Comparison of ENCODE assay signal across 24 cellular contexts in the genomic region with DNA sequence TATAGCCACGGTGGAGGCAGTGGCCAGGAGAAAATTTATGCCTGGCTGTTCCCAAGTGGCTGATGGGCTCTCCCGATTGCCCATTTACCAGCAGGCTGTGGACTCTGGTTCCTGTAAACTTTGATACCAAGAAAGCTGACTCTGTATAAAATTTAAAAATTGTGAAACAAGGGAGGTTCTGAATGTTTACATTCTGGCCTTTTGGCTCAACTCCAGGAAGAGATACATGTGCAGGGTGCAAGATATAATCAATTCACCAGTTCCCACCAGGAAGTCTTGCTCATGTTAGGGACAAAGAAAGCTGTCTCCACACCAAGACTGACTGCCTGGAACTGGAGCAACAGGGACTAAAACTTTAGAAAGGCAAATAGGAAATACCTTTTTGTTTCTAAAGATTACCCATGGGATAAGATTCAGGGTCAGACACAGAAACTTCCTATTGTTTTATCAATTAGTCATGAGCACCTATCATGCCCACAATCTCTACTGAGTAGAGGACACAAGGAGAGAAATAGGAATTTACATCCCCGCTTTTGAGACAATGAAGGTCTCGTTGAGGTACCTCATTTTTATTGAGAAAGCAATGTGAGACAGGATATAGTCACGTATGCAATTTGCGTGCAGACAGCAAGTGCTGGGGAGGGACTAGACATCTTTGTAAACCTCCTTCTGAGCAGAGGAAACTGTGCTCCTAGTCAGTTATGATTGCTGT.
DNase-seq lines count a peak whose midpoint lies in the region; ATAC-seq and TF ChIP-seq lines count a peak whose summit lies in the region.
"Had no signal": no experiment of that assay in that cellular context is flagged by ENCODE, and none has a peak within 500 bp of the region (broad histone marks: within the 10 kb centered on the region; RNA-seq: fewer than 3 reads in every experiment).

No MANE protein-coding gene starts in this region.

- TF ChIP-seq POLR2A in breast epithelium (IDR thresholded peaks at IDR 0.05) = no peak

- POLR2A ChIA-PET in MCF 10A (lab: Yijun Ruan, JAX) = no interaction called here

- no peak for TF ChIP-seq CTCF in MCF 10A (IDR thresholded peaks at IDR 0.05; ENCODE audit: unreplicated experiment)
- TF ChIP-seq CTCF in breast epithelium (IDR thresholded peaks at IDR 0.05) = no peak
- no peak for TF ChIP-seq CTCF in choroid plexus epithelial cell (conservative IDR thresholded peaks at IDR 0.05; ENCODE audit: low read depth, low read length)
- TF ChIP-seq CTCF in upper lobe of right lung (IDR thresholded peaks at IDR 0.05) = no peak
- no peak for TF ChIP-seq CTCF in smooth muscle cell (IDR thresholded peaks at IDR 0.05; ENCODE audit: borderline replicate concordance, insufficient read depth, poor library complexity, severe bottlenecking)

- H3K4me1 ChIP-seq in breast epithelium (no peaks in the 10 kb centered on the region), upper lobe of right lung (peaks cover 3% of the 10 kb centered on the region), smooth muscle cell (ENCODE audit: low read depth) (no peaks in the 10 kb centered on the region)
- H3K4me1 ChIP-seq: gastrocnemius medialis, prostate gland, spleen had no signal

- H3K27ac ChIP-seq in breast epithelium (no peak overlapping the region), upper lobe of right lung (no peak overlapping the region), smooth muscle cell (ENCODE audit: low read depth) (no peak overlapping the region)
- H3K27ac ChIP-seq: gastrocnemius medialis, prostate gland, spleen had no signal

- H3K4me3 ChIP-seq in breast epithelium = no peak overlapping the region
- no peak overlapping the region for H3K4me3 ChIP-seq in choroid plexus epithelial cell (ENCODE audit: low read depth, low read length)
- H3K4me3 ChIP-seq in upper lobe of right lung = no peak overlapping the region
- no peak overlapping the region for H3K4me3 ChIP-seq in smooth muscle cell
- H3K4me3 ChIP-seq: gastrocnemius medialis, prostate gland, spleen had no signal

- H4K20me1 ChIP-seq in smooth muscle cell (ENCODE audit: low read depth) = no peaks in the 10 kb centered on the region

- DNase-seq in MCF 10A (ENCODE audit: unreplicated experiment) = peak; percentile 40
- DNase-seq in breast epithelium (ENCODE audit: low spot score in 2 of 2) = no peak
- peak; percentile 41 for DNase-seq in choroid plexus epithelial cell (ENCODE audit: low read depth)
- peak; percentile 26 for DNase-seq in kidney tubule cell (ENCODE audit: low spot score)
- no peak for DNase-seq in upper lobe of right lung
- no peak for DNase-seq in stimulated activated CD4-positive, alpha-beta T cell treated with anti-CD3 and anti-CD28 coated beads, Interleukin-4, amount 100 ng/mL, for 1 hour
- DNase-seq in smooth muscle cell (lab: John Stamatoyannopoulos, UW; ENCODE audit: unreplicated experiment) = no peak
- DNase-seq in stimulated activated CD4-positive, alpha-beta T cell treated with anti-CD3 and anti-CD28 coated beads, Interleukin-2, amount 100 ng/mL, for 24 hours = no peak
- DNase-seq: 8988T; activated CD4-positive, alpha-beta T cell treated with anti-CD3 and anti-CD28 coated beads for 36 hours; activated naive CD8-positive, alpha-beta T cell treated with anti-CD3 and anti-CD28 coated beads for 36 hours; activated T-cell treated with anti-CD3 and anti-CD28 coated beads, Interleukin-2, amount 50 U/mL, for 72 hours; DMS79 treated with DMSO at 0.1 percent for 48 hours; gastrocnemius medialis; kidney glomerular epithelial cell; NCI-H1417; NCI-H510A treated with DMSO at 0.1 percent for 48 hours; Right ventricle myocardium superior; spleen; T-cell had no signal

- intact Hi-C loops in MCF 10A (cut with micrococcal nuclease) = no loop called here
- intact Hi-C loops in breast epithelium (cut with DNase I; ENCODE audit: low total_unique reads) = no loop called here
- intact Hi-C loops in upper lobe of right lung (cut with DNase I) = no loop called here

- no peaks in the 10 kb centered on the region for H3K27me3 ChIP-seq in breast epithelium
- no peaks in the 10 kb centered on the region for H3K27me3 ChIP-seq in upper lobe of right lung
- H3K27me3 ChIP-seq in smooth muscle cell (ENCODE audit: low read depth) = no peaks in the 10 kb centered on the region
- H3K27me3 ChIP-seq: gastrocnemius medialis, spleen had no signal

- H3K27me3 Mint-ChIP-seq in MCF 10A (ENCODE audit: insufficient read depth, unreplicated experiment) = no peaks in the 10 kb centered on the region
- H3K27me3 Mint-ChIP-seq: activated naive CD8-positive, alpha-beta T cell treated with anti-CD3 and anti-CD28 coated beads for 36 hours; dendritic cell treated with granulocyte-macrophage colony-stimulating factor and Interleukin-4, amounts not matched to agents 40 ng/mL and 50 ng/mL, for 4 days had no signal

- H3K9ac ChIP-seq in smooth muscle cell (ENCODE audit: low read depth) = no peak overlapping the region

- no peak overlapping the region for H3K4me3 Mint-ChIP-seq in MCF 10A (ENCODE audit: unreplicated experiment)
- H3K4me3 Mint-ChIP-seq: activated CD4-positive, alpha-beta T cell treated with anti-CD3 and anti-CD28 coated beads for 36 hours; activated naive CD8-positive, alpha-beta T cell treated with anti-CD3 and anti-CD28 coated beads for 36 hours; activated T-cell treated with anti-CD3 and anti-CD28 coated beads, Interleukin-2, amount 50 U/mL, for 72 hours; brain; dendritic cell treated with granulocyte-macrophage colony-stimulating factor and Interleukin-4, amounts not matched to agents 40 ng/mL and 50 ng/mL, for 4 days; neural crest cell; T-cell had no signal

- H3K27ac Mint-ChIP-seq in MCF 10A (ENCODE audit: low read depth, unreplicated experiment) = no peak overlapping the region
- H3K27ac Mint-ChIP-seq: activated CD4-positive, alpha-beta T cell treated with anti-CD3 and anti-CD28 coated beads for 36 hours; activated naive CD8-positive, alpha-beta T cell treated with anti-CD3 and anti-CD28 coated beads for 36 hours; activated T-cell treated with anti-CD3 and anti-CD28 coated beads, Interleukin-2, amount 50 U/mL, for 72 hours; dendritic cell treated with granulocyte-macrophage colony-stimulating factor and Interleukin-4, amounts not matched to agents 40 ng/mL and 50 ng/mL, for 4 days; T-cell had no signal

- no peak overlapping the region for H3K4me2 ChIP-seq in smooth muscle cell

- H2AFZ ChIP-seq in smooth muscle cell (ENCODE audit: low read depth) = no peak overlapping the region

- CTCF ChIA-PET in MCF 10A (lab: Yijun Ruan, JAX) = interaction anchor here (1.1 kb wide), 1 partner anchor 12 kb away, joined by 3 read pairs; no protein-coding TSS in a partner anchor

- H3K36me3 Mint-ChIP-seq in MCF 10A (ENCODE audit: insufficient read depth, unreplicated experiment) = no peaks in the 10 kb centered on the region
- H3K36me3 Mint-ChIP-seq: activated naive CD8-positive, alpha-beta T cell treated with anti-CD3 and anti-CD28 coated beads for 36 hours; brain; T-cell had no signal

- ATAC-seq in upper lobe of right lung = peak; percentile 57
- ATAC-seq: activated CD4-positive, alpha-beta T cell treated with anti-CD3 and anti-CD28 coated beads for 36 hours; activated T-cell treated with anti-CD3 and anti-CD28 coated beads, Interleukin-2, amount 50 U/mL, for 72 hours; gastrocnemius medialis; T-cell had no signal

- H3K4me1 Mint-ChIP-seq in MCF 10A (ENCODE audit: insufficient read depth, unreplicated experiment) = peaks cover 23% of the 10 kb centered on the region
- H3K4me1 Mint-ChIP-seq: activated naive CD8-positive, alpha-beta T cell treated with anti-CD3 and anti-CD28 coated beads for 36 hours; brain; neural crest cell had no signal

- H3K36me3 ChIP-seq in breast epithelium = no peaks in the 10 kb centered on the region
- H3K36me3 ChIP-seq in upper lobe of right lung = no peaks in the 10 kb centered on the region
- H3K36me3 ChIP-seq in smooth muscle cell (ENCODE audit: low read depth) = no peaks in the 10 kb centered on the region
- H3K36me3 ChIP-seq: gastrocnemius medialis, prostate gland, spleen had no signal

- no peaks in the 10 kb centered on the region for H3K9me3 ChIP-seq in breast epithelium
- no peaks in the 10 kb centered on the region for H3K9me3 ChIP-seq in upper lobe of right lung
- no peaks in the 10 kb centered on the region for H3K9me3 ChIP-seq in smooth muscle cell (replicated peaks; ENCODE audit: low read depth)
- H3K9me3 ChIP-seq: gastrocnemius medialis, prostate gland, spleen had no signal

- H3F3A ChIP-seq in smooth muscle cell (ENCODE audit: low read depth) = peaks cover 9% of the 10 kb centered on the region

- no TSS peak for BruUV-seq in MCF 10A (replicated peaks; lab: Mats Ljungman, UMichigan)

- WGBS in smooth muscle cell (ENCODE audit: low lambda C conversion rate) = 80% methylated on average over 6 of the region's 6 CpGs

- no peaks in the 10 kb centered on the region for H3K79me2 ChIP-seq in smooth muscle cell (ENCODE audit: low read depth)

- no peaks in the 10 kb centered on the region for H3K9me3 Mint-ChIP-seq in MCF 10A (ENCODE audit: unreplicated experiment)
- H3K9me3 Mint-ChIP-seq: activated naive CD8-positive, alpha-beta T cell treated with anti-CD3 and anti-CD28 coated beads for 36 hours; activated T-cell treated with anti-CD3 and anti-CD28 coated beads, Interleukin-2, amount 50 U/mL, for 72 hours; dendritic cell treated with granulocyte-macrophage colony-stimulating factor and Interleukin-4, amounts not matched to agents 40 ng/mL and 50 ng/mL, for 4 days; T-cell had no signal

Comparison
In these comparisons a context has a peak if more than half of its experiments do, and no peak if none do; other contexts are left out.
1. DNase-seq: peak in MCF 10A (single experiment), choroid plexus epithelial cell (single experiment) and kidney tubule cell (single experiment); none in breast epithelium (0 of 2), upper lobe of right lung (single experiment), stimulated activated CD4-positive, alpha-beta T cell treated with anti-CD3 and anti-CD28 coated beads, Interleukin-4, amount 100 ng/mL, for 1 hour (single experiment), smooth muscle cell (single experiment) and stimulated activated CD4-positive, alpha-beta T cell treated with anti-CD3 and anti-CD28 coated beads, Interleukin-2, amount 100 ng/mL, for 24 hours (0 of 2).